Comparison of ENCODE assay signal across 8 cellular contexts in genomic region chr11:102111787-102112653, GRCh38.
A peak's percentile ranks its signal among the peaks of the same experiment; 100 is the strongest.
DNase-seq lines count a peak whose midpoint lies in the region; ATAC-seq, FAIRE-seq and TF ChIP-seq lines count a peak whose summit lies in the region.

No MANE protein-coding gene starts in this region.

- no peaks in the 10 kb centered on the region for H3K27me3 ChIP-seq in mucosa of stomach (ENCODE audit: control insufficient read depth, insufficient read depth, low read length)

- no peak for ATAC-seq in HG02852 (IDR thresholded peaks at IDR 0.05; ENCODE audit: unreplicated experiment)

- DNase-seq in SIG-M5 treated with dmso at 0.1 percent for 504 hours (lab: John Stamatoyannopoulos, UW; ENCODE audit: unreplicated experiment) (peak; percentile 9), SIG-M5 (lab: John Stamatoyannopoulos, UW) (no peak), epithelial cell of esophagus (ENCODE audit: low read depth) (peak; percentile 95), NCI-H82 (lab: John Stamatoyannopoulos, UW) (no peak), D721Med (ENCODE audit: insufficient read length, low spot score) (no peak)

- no peaks in the 10 kb centered on the region for H3K9me3 ChIP-seq in mucosa of stomach (ENCODE audit: control insufficient read depth, low read length)

- TF ChIP-seq CTCF in WI38 (IDR thresholded peaks at IDR 0.05; ENCODE audit: low read depth, low read length) (no peak), epithelial cell of esophagus (IDR thresholded peaks at IDR 0.05; ENCODE audit: insufficient read depth, low read depth, low read length, missing control alignments) (no peak), D721Med (IDR thresholded peaks at IDR 0.05; ENCODE audit: insufficient read depth, missing control alignments) (no peak)

- peak overlapping the region; percentile 96 for H3K9ac ChIP-seq in mucosa of stomach (ENCODE audit: low read length)

- H3K4me1 ChIP-seq in mucosa of stomach (ENCODE audit: control insufficient read depth, insufficient read depth, low read length): peaks cover 20% of the 10 kb centered on the region

- FAIRE-seq in D721Med (lab: Jason Lieb, UNC): no peak

- H3K4me3 ChIP-seq in WI38 (ENCODE audit: low read depth, low read length) (peak overlapping the region; percentile 93), epithelial cell of esophagus (ENCODE audit: low read length) (peak overlapping the region; percentile 88), mucosa of stomach (ENCODE audit: low read length) (peak overlapping the region; percentile 52)

- H3K36me3 ChIP-seq in mucosa of stomach (ENCODE audit: control insufficient read depth, insufficient read depth, low read length): no peaks in the 10 kb centered on the region

Comparison
In these comparisons a context has a peak if more than half of its experiments do, and no peak if none do; other contexts are left out.
1. DNase-seq: peak in SIG-M5 treated with dmso at 0.1 percent for 504 hours (single experiment) and epithelial cell of esophagus (single experiment); none in SIG-M5 (single experiment), NCI-H82 (single experiment) and D721Med (single experiment).
2. Peak in every context shown above with its lines, with median percentiles within 50 percentile points of each other: H3K4me3 ChIP-seq.